In genomic region chr5:1283729-1284041, GRCh38 we compare ENCODE assay signal across 10 cellular contexts. TPM values are rescaled to one million over a fixed set of nuclear protein-coding genes. Genes with fewer than 3 reads are reported as not detected.
DNase-seq lines count a peak whose midpoint lies in the region; ATAC-seq and TF ChIP-seq lines count a peak whose summit lies in the region.
"Not testable (repeated sequence)": the region's sequence is repeated elsewhere in the genome, so short reads cannot be mapped to it uniquely, and the experiment has no call there.
"Had no signal": no experiment of that assay in that cellular context is flagged by ENCODE, and none has a peak within 500 bp of the region (broad histone marks: within the 10 kb centered on the region; RNA-seq: fewer than 3 reads in every experiment).

No MANE protein-coding gene starts in this region.

- not testable (repeated sequence) for H3F3A ChIP-seq in PC-9 (ENCODE audit: insufficient read depth, low read depth)

- POLR2A ChIA-PET in PC-9 (lab: Charles Lee; ENCODE audit: unreplicated experiment); activated naive CD8-positive, alpha-beta T cell treated with anti-CD3 and anti-CD28 coated beads, Interleukin-2, amount 10 ng/mL, durations not matched to agents 7 days and 5 days (lab: Charles Lee): not testable (repeated sequence)

- peak overlapping the region; percentile 25; the same call in 1 of the 2 replicates for H3K4me3 ChIP-seq in PC-9
- not testable (repeated sequence) for H3K4me3 ChIP-seq in mucosa of descending colon

- not testable (repeated sequence) for H3K4me1 ChIP-seq in PC-9 (replicated peaks; ENCODE audit: insufficient read depth); mucosa of descending colon (ENCODE audit: low read depth)

- intact Hi-C loops in PC-9 (cut with micrococcal nuclease; ENCODE audit: unreplicated experiment); cardiac septum (cut with DNase I); mucosa of descending colon (cut with DNase I, micrococcal nuclease); posterior vena cava (cut with DNase I): not testable (repeated sequence)

- not testable (repeated sequence) for H3K4me1 Mint-ChIP-seq in activated naive CD8-positive, alpha-beta T cell treated with anti-CD3 and anti-CD28 coated beads, Interleukin-2, amount 10 ng/mL, durations not matched to agents 7 days and 5 days

- not testable (repeated sequence) for H3K36me3 Mint-ChIP-seq in activated naive CD8-positive, alpha-beta T cell treated with anti-CD3 and anti-CD28 coated beads, Interleukin-2, amount 10 ng/mL, durations not matched to agents 7 days and 5 days

- BruUV-seq in PC-9 (replicated peaks; lab: Mats Ljungman, UMichigan) = not testable (repeated sequence)

- H3K9me3 ChIP-seq in PC-9 (ENCODE audit: insufficient read depth, low read depth); mucosa of descending colon: not testable (repeated sequence)

- not testable (repeated sequence) for H3K9me2 ChIP-seq in PC-9 (ENCODE audit: insufficient read depth)

- not testable (repeated sequence) for H3K27me3 ChIP-seq in PC-9 (ENCODE audit: insufficient read depth, low read depth)

- not testable (repeated sequence) for TF ChIP-seq CTCF in PC-9 (conservative IDR thresholded peaks at IDR 0.05); mucosa of descending colon (IDR thresholded peaks at IDR 0.05)

- not testable (repeated sequence) for H4K20me1 ChIP-seq in PC-9 (ENCODE audit: insufficient read depth)

- H3K79me2 ChIP-seq in PC-9 (ENCODE audit: low read depth) = peaks cover 12% of the 10 kb centered on the region; the same call in 1 of the 2 replicates

- not testable (repeated sequence) for H3K9me3 Mint-ChIP-seq in activated naive CD8-positive, alpha-beta T cell treated with anti-CD3 and anti-CD28 coated beads, Interleukin-2, amount 10 ng/mL, durations not matched to agents 7 days and 5 days

- DNase-seq in PC-9 (peak in 1 of 2 experiments; percentile 64), cardiac septum (ENCODE audit: low spot score) (peak; percentile 67), mucosa of descending colon (peak in 2 of 3 donors; percentile 11 to 12), posterior vena cava (ENCODE audit: low spot score) (peak; percentile 47)
- DNase-seq in activated T-cell treated with anti-CD3 and anti-CD28 coated beads, Interleukin-2, amount 50 U/mL, for 1 hour = peak; percentile 8
- DNase-seq in activated naive CD8-positive, alpha-beta T cell treated with anti-CD3 and anti-CD28 coated beads, Interleukin-2, amount 10 ng/mL, durations not matched to agents 7 days and 5 days = peak; percentile 17

- peak overlapping the region; percentile 38 for H3K4me2 ChIP-seq in PC-9

- CTCF ChIA-PET in PC-9 (lab: Charles Lee) = not testable (repeated sequence)

- H3K27me3 Mint-ChIP-seq in activated naive CD8-positive, alpha-beta T cell treated with anti-CD3 and anti-CD28 coated beads, Interleukin-2, amount 10 ng/mL, durations not matched to agents 7 days and 5 days = not testable (repeated sequence)

- not testable (repeated sequence) for H3K27ac Mint-ChIP-seq in activated naive CD8-positive, alpha-beta T cell treated with anti-CD3 and anti-CD28 coated beads, Interleukin-2, amount 10 ng/mL, durations not matched to agents 7 days and 5 days

- not testable (repeated sequence) for H3K4me3 Mint-ChIP-seq in activated naive CD8-positive, alpha-beta T cell treated with anti-CD3 and anti-CD28 coated beads, Interleukin-2, amount 10 ng/mL, durations not matched to agents 7 days and 5 days

- not testable (repeated sequence) for H2AFZ ChIP-seq in PC-9

- not testable (repeated sequence) for H3K36me3 ChIP-seq in PC-9 (ENCODE audit: low read depth); mucosa of descending colon (ENCODE audit: low read depth)

- H3K27ac ChIP-seq in PC-9 = not testable (repeated sequence)

- not testable (repeated sequence) for ATAC-seq in activated naive CD8-positive, alpha-beta T cell treated with anti-CD3 and anti-CD28 coated beads, Interleukin-2, amount 10 ng/mL, durations not matched to agents 7 days and 5 days (ENCODE audit: low read depth); mucosa of descending colon

RNA-seq across cellular contexts. Expression of gene TERT, which starts 11.2 kb away (rescaled TPM):
- total RNA-seq in PC-9 (2021) = 0.74 and 2.2 TPM in 2 replicates
- total RNA-seq in activated naive CD8-positive, alpha-beta T cell treated with anti-CD3 and anti-CD28 coated beads, Interleukin-2, amount 10 ng/mL, durations not matched to agents 7 days and 5 days = under 1 TPM in 1 of 2 experiments, not detected in 1; 0.36 TPM
- not detected for total RNA-seq in cardiac septum
- 1 to 10 TPM; 2.1 to 5.0 (median 2.8) TPM for total RNA-seq in mucosa of descending colon
- total RNA-seq in posterior vena cava = under 1 TPM in 1 of 2 donors, not detected in 1; 0.14 TPM
- total RNA-seq: CD4-positive, alpha-beta memory T cell had no signal

RNA-seq across cellular contexts. Expression of gene SLC6A18, which starts 58.5 kb away (rescaled TPM):
- not detected in 2 replicates for total RNA-seq in PC-9 (2021)
- total RNA-seq in activated naive CD8-positive, alpha-beta T cell treated with anti-CD3 and anti-CD28 coated beads, Interleukin-2, amount 10 ng/mL, durations not matched to agents 7 days and 5 days = not detected
- not detected for total RNA-seq in cardiac septum
- under 1 TPM in 1 of 3 donors, not detected in 2; 0.89 TPM for total RNA-seq in mucosa of descending colon
- total RNA-seq in posterior vena cava = not detected
- total RNA-seq: CD4-positive, alpha-beta memory T cell; G401; GM12878; H4 had no signal
